Comparison of ENCODE assay signal across 8 cellular contexts in the genomic region with DNA sequence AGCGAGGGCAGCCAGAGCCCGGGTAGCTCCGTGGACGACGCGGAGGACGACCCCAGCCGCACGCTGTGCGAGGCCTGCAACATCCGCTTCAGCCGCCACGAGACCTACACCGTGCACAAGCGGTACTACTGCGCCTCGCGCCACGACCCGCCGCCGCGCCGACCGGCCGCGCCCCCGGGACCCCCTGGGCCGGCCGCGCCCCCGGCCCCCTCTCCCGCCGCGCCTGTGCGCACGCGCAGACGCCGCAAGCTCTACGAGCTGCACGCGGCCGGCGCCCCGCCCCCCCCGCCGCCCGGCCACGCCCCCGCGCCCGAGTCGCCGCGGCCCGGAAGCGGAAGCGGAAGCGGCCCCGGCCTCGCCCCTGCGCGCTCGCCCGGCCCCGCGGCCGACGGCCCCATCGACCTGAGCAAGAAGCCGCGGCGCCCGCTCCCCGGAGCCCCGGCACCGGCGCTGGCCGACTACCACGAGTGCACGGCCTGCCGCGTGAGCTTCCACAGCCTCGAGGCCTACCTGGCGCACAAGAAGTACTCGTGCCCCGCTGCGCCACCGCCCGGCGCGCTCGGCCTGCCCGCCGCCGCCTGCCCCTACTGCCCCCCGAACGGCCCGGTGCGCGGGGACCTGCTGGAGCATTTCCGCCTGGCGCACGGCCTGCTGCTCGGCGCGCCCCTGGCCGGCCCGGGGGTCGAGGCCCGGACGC. TPM values are rescaled to one million over a fixed set of nuclear protein-coding genes. Genes with fewer than 3 reads are reported as not detected.
DNase-seq lines count a peak whose midpoint lies in the region; ATAC-seq and TF ChIP-seq lines count a peak whose summit lies in the region.

No MANE protein-coding gene starts in this region.

- H3K4me3 ChIP-seq in GM12865 (ENCODE audit: low read depth, low read length) (peak overlapping the region; percentile 48), OCI-LY1 (ENCODE audit: low read depth, low read length, poor library complexity, severe bottlenecking) (peak overlapping the region; percentile 68), foreskin fibroblast (ENCODE audit: low read depth in 1 of 2, low read length in 2 of 2) (peak overlapping the region; percentile 50 to 56)

- no peak for ATAC-seq in HG02623 (IDR thresholded peaks at IDR 0.05; ENCODE audit: unreplicated experiment)

- H4K20me1 ChIP-seq in OCI-LY1 (ENCODE audit: insufficient read depth, low read length): no peaks in the 10 kb centered on the region

- H3F3A ChIP-seq in OCI-LY1 (ENCODE audit: insufficient read depth, low read length): no peaks in the 10 kb centered on the region

- TF ChIP-seq CTCF in GM12865 (IDR thresholded peaks at IDR 0.05; ENCODE audit: insufficient read depth, low read depth, low read length, missing control alignments) (peak; percentile 3), HFFc6 (IDR thresholded peaks at IDR 0.05) (no peak), OCI-LY1 (IDR thresholded peaks at IDR 0.05; ENCODE audit: low read length) (no peak), foreskin fibroblast (IDR thresholded peaks at IDR 0.05; ENCODE audit: low read depth, low read length) (no peak)

- H3K9me3 ChIP-seq in OCI-LY1 (ENCODE audit: low read length): no peaks in the 10 kb centered on the region

- DNase-seq in GM12865 (ENCODE audit: low read depth) (peak; percentile 88), HFFc6 (peak; percentile 15), foreskin fibroblast (peak; percentile 48 to 85), occipital lobe (lab: John Stamatoyannopoulos, UW) (peak; percentile 48), substantia nigra (lab: John Stamatoyannopoulos, UW) (peak in 45 of 49 donors; percentile 23 to 86 (median 63))
- DNase-seq in activated effector memory CD4-positive, alpha-beta T cell treated with anti-CD3 and anti-CD28 coated beads, Interleukin-2, amount 50 U/mL, for 16 hours: peak; percentile 93

- H3K36me3 Mint-ChIP-seq in HFFc6 (ENCODE audit: low read depth): no peaks in the 10 kb centered on the region; the same call in 1 of the 2 replicates

- H3K9me3 Mint-ChIP-seq in HFFc6: no peaks in the 10 kb centered on the region

- H3K9me2 ChIP-seq in OCI-LY1 (ENCODE audit: low read depth, low read length): no peaks in the 10 kb centered on the region

- peaks cover 6% of the 10 kb centered on the region; the same call in 1 of the 2 replicates for H3K4me1 Mint-ChIP-seq in HFFc6 (ENCODE audit: low read depth)

- peak overlapping the region; percentile 71 for H3K9ac ChIP-seq in OCI-LY1 (ENCODE audit: low read length)

- peaks cover 6% of the 10 kb centered on the region for H3K4me1 ChIP-seq in OCI-LY1 (ENCODE audit: insufficient read depth, low read length, severe bottlenecking)

- no peak overlapping the region for H2AFZ ChIP-seq in OCI-LY1 (ENCODE audit: low read length)

- H3K4me2 ChIP-seq in OCI-LY1 (ENCODE audit: low read length): peak overlapping the region; percentile 51; the same call in 1 of the 2 replicates

- H3K36me3 ChIP-seq in OCI-LY1 (ENCODE audit: insufficient read depth, low read length): peaks cover 4% of the 10 kb centered on the region; the same call in 1 of the 2 replicates

- H3K27ac Mint-ChIP-seq in HFFc6: no peak overlapping the region

- H3K27ac ChIP-seq in OCI-LY1 (ENCODE audit: low read depth, low read length, poor library complexity, severe bottlenecking): no peak overlapping the region
- H3K27ac ChIP-seq in substantia nigra (ENCODE audit: low read depth, low read length, poor library complexity, severe bottlenecking): peak overlapping the region; percentile 73

- H3K79me2 ChIP-seq in OCI-LY1 (ENCODE audit: insufficient read depth, low read length): no peaks in the 10 kb centered on the region

- H3K27me3 ChIP-seq in OCI-LY1 (ENCODE audit: insufficient read depth, low read length): peaks cover 4% of the 10 kb centered on the region; the same call in 1 of the 2 replicates

- peaks cover 7% of the 10 kb centered on the region for H3K27me3 Mint-ChIP-seq in HFFc6 (ENCODE audit: insufficient read depth)

- no peak overlapping the region for H3K4me3 Mint-ChIP-seq in HFFc6

RNA-seq across cellular contexts. Expression of gene ZC3H18, which starts 36.1 kb away (rescaled TPM):
- total RNA-seq in HFFc6 (2021; fragmentation: NEBNext Ultra II Directional; extraction: Animal tissue kit (Norgen Biotek cat#: 25700)): 10 to 100 TPM; 37.9 to 49.3 (median 42.8) TPM
- 12.0 TPM for total RNA-seq in occipital lobe

Comparison
In these comparisons a context has a peak if more than half of its experiments do, and no peak if none do; other contexts are left out.
1. DNase-seq: peak in every context shown above with its lines; median percentile 93 in activated effector memory CD4-positive, alpha-beta T cell treated with anti-CD3 and anti-CD28 coated beads, Interleukin-2, amount 50 U/mL, for 16 hours; 88 in GM12865; 66 in foreskin fibroblast; 63 in substantia nigra; 48 in occipital lobe; 15 in HFFc6.